11 cellular contexts compared by ENCODE assay signal in genomic region chr7:28748934-28749584, GRCh38.
DNase-seq lines count a peak whose midpoint lies in the region; ATAC-seq and TF ChIP-seq lines count a peak whose summit lies in the region.
"Had no signal": no experiment of that assay in that cellular context is flagged by ENCODE, and none has a peak within 500 bp of the region (broad histone marks: within the 10 kb centered on the region; RNA-seq: fewer than 3 reads in every experiment).

No MANE protein-coding gene starts in this region.

- H3K79me1 ChIP-seq in IMR-90 (ENCODE audit: low read depth in 1 of 2, low read length in 2 of 2) = no peaks in the 10 kb centered on the region

- no peak overlapping the region for H2AK5ac ChIP-seq in IMR-90 (ENCODE audit: low read depth, low read length)

- in situ Hi-C loops in IMR-90 (cut with MboI; ENCODE audit: low sequenced_read_pairs) = no loop called here

- H3K4ac ChIP-seq in IMR-90 (ENCODE audit: low read depth, low read length) = no peak overlapping the region

- H4K5ac ChIP-seq in IMR-90 (ENCODE audit: low read depth, low read length) = no peak overlapping the region

- H3K9me1 ChIP-seq in IMR-90 (ENCODE audit: insufficient read depth, low read length) = 0 out of 2 replicates have a peak, but pooled peaks cover 1% of the 10 kb centered on the region

- no peaks in the 10 kb centered on the region for H3K27me3 ChIP-seq in IMR-90 (ENCODE audit: control insufficient read depth, insufficient read depth, low read length)
- H3K27me3 ChIP-seq: cardiac muscle cell had no signal

- WGBS in IMR-90 (ENCODE audit: extremely low coverage in 2 of 2, insufficient read length in 1 of 2), 2 experiments = no CpG with 5 or more reads among the region's 5 CpGs

- no peak overlapping the region for H3K4me3 ChIP-seq in IMR-90 (ENCODE audit: insufficient read depth, low read depth, low read length)
- H3K4me3 ChIP-seq: cardiac muscle cell, skin epidermis had no signal

- TF ChIP-seq CTCF in IMR-90 (conservative IDR thresholded peaks at IDR 0.05; ENCODE audit: low read depth, low read length) = 0 out of 2 replicates have a peak, but pooled peaks have one; percentile 3

- no peak overlapping the region for H2AK9ac ChIP-seq in IMR-90 (replicated peaks; ENCODE audit: low read depth, low read length, poor library complexity)

- no peak overlapping the region for H3K14ac ChIP-seq in IMR-90 (replicated peaks; ENCODE audit: low read depth, low read length)

- no peak overlapping the region for H2BK5ac ChIP-seq in IMR-90 (ENCODE audit: low read depth, low read length, poor library complexity, severe bottlenecking)

- no peak for TF ChIP-seq RAD21 in IMR-90 (IDR thresholded peaks at IDR 0.05; ENCODE audit: low read length)

- H3K18ac ChIP-seq in IMR-90 (ENCODE audit: low read depth, low read length) = no peak overlapping the region

- peaks cover 2% of the 10 kb centered on the region for H3K4me1 ChIP-seq in IMR-90 (ENCODE audit: control insufficient read depth, insufficient read depth, low read length)

- intact Hi-C loops in IMR-90 (cut with micrococcal nuclease) = no loop called here

- H3K36me3 ChIP-seq in IMR-90 (ENCODE audit: control insufficient read depth, insufficient read depth, low read length) = no peaks in the 10 kb centered on the region
- H3K36me3 ChIP-seq: cardiac muscle cell had no signal

- H2BK20ac ChIP-seq in IMR-90 (ENCODE audit: low read depth, low read length) = no peak overlapping the region

- H2BK120ac ChIP-seq in IMR-90 (ENCODE audit: low read depth, low read length) = no peak overlapping the region

- H4K20me1 ChIP-seq in IMR-90 (ENCODE audit: insufficient read depth, low read length) = 0 out of 2 replicates have a peak, but pooled peaks cover 3% of the 10 kb centered on the region

- DNase-seq in DMS53 (lab: John Stamatoyannopoulos, UW) = peak; percentile 35
- no peak for DNase-seq in DMS53 treated with DMSO at 0.1 percent for 48 hours (lab: John Stamatoyannopoulos, UW; ENCODE audit: unreplicated experiment)
- DNase-seq in IMR-90 = peak; percentile 71
- peak; percentile 71 for DNase-seq in amniotic epithelial cell (ENCODE audit: low read depth)
- DNase-seq in renal cortical epithelial cell (ENCODE audit: low read depth) = peak; percentile 75
- no peak for DNase-seq in cerebellar cortex (ENCODE audit: low spot score)
- no peak for DNase-seq in GM19238 (ENCODE audit: insufficient read length, low spot score)

- no TSS peak for BruUV-seq in IMR-90 (replicated peaks; lab: Mats Ljungman, UMichigan)

- ATAC-seq in IMR-90 (ENCODE audit: low read depth) (peak; percentile 67), HG02938 (IDR thresholded peaks at IDR 0.05; ENCODE audit: unreplicated experiment) (no peak)

- H4K91ac ChIP-seq in IMR-90 (ENCODE audit: insufficient read depth, low read depth, low read length) = no peak overlapping the region

- H2BK15ac ChIP-seq in IMR-90 (ENCODE audit: low read depth, low read length) = no peak overlapping the region

- no peaks in the 10 kb centered on the region for H3K9me3 ChIP-seq in IMR-90 (ENCODE audit: control insufficient read depth, insufficient read depth, low read length)

- dilution Hi-C loops in IMR-90 (cut with HindIII; ENCODE audit: low sequenced_read_pairs, unreplicated experiment) = no loop called here

- no peak overlapping the region for H4K8ac ChIP-seq in IMR-90 (ENCODE audit: low read depth in 2 of 2, low read length in 2 of 2)

- no peak overlapping the region for H3K27ac ChIP-seq in IMR-90 (ENCODE audit: insufficient read depth, low read length)
- H3K27ac ChIP-seq: 22Rv1, cardiac muscle cell had no signal

- H3K4me2 ChIP-seq in IMR-90 (ENCODE audit: low read depth, low read length) = no peak overlapping the region

- no peak overlapping the region for H3K23ac ChIP-seq in IMR-90 (ENCODE audit: low read depth, low read length)

- no peak overlapping the region for H2AFZ ChIP-seq in IMR-90 (replicated peaks; ENCODE audit: low read length, poor library complexity)

- POLR2A ChIA-PET in IMR-90 (lab: Charles Lee; ENCODE audit: unreplicated experiment) = no interaction called here

- no peak for TF ChIP-seq POLR2A in IMR-90 (IDR thresholded peaks at IDR 0.05; ENCODE audit: low read depth, low read length)

- H3K9ac ChIP-seq in IMR-90 (ENCODE audit: low read depth, low read length) = no peak overlapping the region

- H3K56ac ChIP-seq in IMR-90 (ENCODE audit: extremely low read depth, insufficient read depth, low read length) = no peak overlapping the region

- CTCF ChIA-PET in IMR-90 (lab: Yijun Ruan, JAX) = no interaction called here

TF ChIP-seq in IMR-90, 13 proteins besides CTCF, POLR2A, EP300 and RAD21:
- TF ChIP-seq SMC3 (IDR thresholded peaks at IDR 0.05; ENCODE audit: low read depth, low read length) = no peak
- 0 out of 2 replicates have a peak, but pooled peaks have one; percentile 24 for TF ChIP-seq BHLHE40 (IDR thresholded peaks at IDR 0.05; ENCODE audit: low read depth, low read length)
- TF ChIP-seq CEBPB (IDR thresholded peaks at IDR 0.05; ENCODE audit: low read depth, low read length) = no peak
- TF ChIP-seq CHD1 (IDR thresholded peaks at IDR 0.05; ENCODE audit: low read depth, low read length) = no peak
- TF ChIP-seq MAZ (IDR thresholded peaks at IDR 0.05; ENCODE audit: borderline replicate concordance, low read depth, low read length) = no peak
- no peak for TF ChIP-seq MAFK (IDR thresholded peaks at IDR 0.05; ENCODE audit: low read depth, low read length)
- no peak for TF ChIP-seq FOS (IDR thresholded peaks at IDR 0.05; ENCODE audit: low read depth, low read length)
- TF ChIP-seq RCOR1 (IDR thresholded peaks at IDR 0.05; ENCODE audit: insufficient replicate concordance, low read length) = no peak

Comparison
In these comparisons a context has a peak if more than half of its experiments do, and no peak if none do; other contexts are left out.
1. DNase-seq: peak in DMS53 (single experiment), IMR-90 (single experiment), amniotic epithelial cell (single experiment) and renal cortical epithelial cell (single experiment); none in DMS53 treated with DMSO at 0.1 percent for 48 hours (single experiment), cerebellar cortex (single experiment) and GM19238 (single experiment).